ENCODE assay signal across 8 cellular contexts in genomic region chr2:237967463-237967871, GRCh38. TPM values are rescaled to one million over a fixed set of nuclear protein-coding genes. Genes with fewer than 3 reads are reported as not detected.
DNase-seq lines count a peak whose midpoint lies in the region; ATAC-seq and TF ChIP-seq lines count a peak whose summit lies in the region.

No MANE protein-coding gene starts in this region.

- H3K36me3 ChIP-seq in GM23338 (ENCODE audit: insufficient read depth): no peaks in the 10 kb centered on the region
- no peaks in the 10 kb centered on the region for H3K36me3 ChIP-seq in esophagus muscularis mucosa

- no peak for TF ChIP-seq POLR2A in esophagus muscularis mucosa (IDR thresholded peaks at IDR 0.05; ENCODE audit: low read depth)

- H3K27me3 Mint-ChIP-seq in GM23338 (ENCODE audit: insufficient read depth, low read depth, poor library complexity): peaks cover 6% of the 10 kb centered on the region
- no peaks in the 10 kb centered on the region for H3K27me3 Mint-ChIP-seq in activated CD4-positive, alpha-beta T cell treated with anti-CD3 and anti-CD28 coated beads, Interleukin-2, amount 10 ng/mL, durations not matched to agents 24 days and 14 days
- H3K27me3 Mint-ChIP-seq in naive thymus-derived CD8-positive, alpha-beta T cell: no peaks in the 10 kb centered on the region

- TF ChIP-seq CTCF in AG04449 (IDR thresholded peaks at IDR 0.05; ENCODE audit: insufficient read depth, low read length, missing control alignments) (no peak), GM23338 (conservative IDR thresholded peaks at IDR 0.05; ENCODE audit: low read depth in 2 of 2) (no peak), esophagus muscularis mucosa (IDR thresholded peaks at IDR 0.05) (no peak)

- DNase-seq in AG04449 (ENCODE audit: low read depth, low spot score) (no peak), GM23338 (ENCODE audit: low spot score) (peak; percentile 42), esophagus muscularis mucosa (ENCODE audit: extremely low spot score) (no peak), UCSD-AML1 (lab: John Stamatoyannopoulos, UW; ENCODE audit: unreplicated experiment) (no peak), SK-N-DZ (ENCODE audit: low spot score) (no peak)
- DNase-seq in activated CD4-positive, alpha-beta T cell treated with anti-CD3 and anti-CD28 coated beads, Interleukin-2, amount 10 ng/mL, durations not matched to agents 24 days and 14 days: peak; percentile 73
- DNase-seq in naive thymus-derived CD8-positive, alpha-beta T cell: peak in 4 of 10 donors; percentile 12 to 18 (median 15)
- DNase-seq in NK-92 treated with Interleukin-12 subunit alpha and Interleukin-12 subunit beta, amount 100 ng/mL, for 24 hours (lab: John Stamatoyannopoulos, UW): no peak

- peaks cover 52% of the 10 kb centered on the region for H3K79me2 ChIP-seq in GM23338 (replicated peaks; ENCODE audit: insufficient read depth)

- peak overlapping the region; percentile 99 for H3K4me2 ChIP-seq in GM23338

- H4K20me1 ChIP-seq in GM23338 (replicated peaks; ENCODE audit: insufficient read depth): peaks cover 32% of the 10 kb centered on the region

- POLR2A ChIA-PET in AG04449 (lab: Yijun Ruan, JAX): no interaction called here
- POLR2A ChIA-PET in naive thymus-derived CD8-positive, alpha-beta T cell (lab: Charles Lee): interaction anchor here (0.6 to 2.8 kb wide), 4 partner anchors 44 to 321 kb away, joined by 3 to 8 read pairs (median 4); partner anchors contain the start of gene PER2

- H3K27me3 ChIP-seq in GM23338 (ENCODE audit: insufficient read depth) (no peaks in the 10 kb centered on the region), esophagus muscularis mucosa (no peaks in the 10 kb centered on the region)

- H3K9me3 ChIP-seq in esophagus muscularis mucosa: peaks cover 0 to 5% (median 4%) of the 10 kb centered on the region in 4 donors

- peaks cover 5% of the 10 kb centered on the region; the same call in 1 of the 2 replicates for H3F3A ChIP-seq in GM23338 (replicated peaks; ENCODE audit: low read depth)

- 0 out of 2 replicates have a peak overlapping the region, but pooled peaks have one; percentile 70 for H3K27ac Mint-ChIP-seq in GM23338
- H3K27ac Mint-ChIP-seq in activated CD4-positive, alpha-beta T cell treated with anti-CD3 and anti-CD28 coated beads, Interleukin-2, amount 10 ng/mL, durations not matched to agents 24 days and 14 days: peak overlapping the region; percentile 92
- H3K27ac Mint-ChIP-seq in naive thymus-derived CD8-positive, alpha-beta T cell: peak overlapping the region; percentile 43 to 96 (median 86)

- CTCF ChIA-PET in AG04449 (lab: Yijun Ruan, JAX): interaction anchor here (1.1 kb wide), 2 partner anchors 13 to 296 kb away, joined by 3 to 4 read pairs; no protein-coding TSS in a partner anchor

- H3K4me1 Mint-ChIP-seq in GM23338: peaks cover 31% of the 10 kb centered on the region
- peaks cover 34% of the 10 kb centered on the region for H3K4me1 Mint-ChIP-seq in activated CD4-positive, alpha-beta T cell treated with anti-CD3 and anti-CD28 coated beads, Interleukin-2, amount 10 ng/mL, durations not matched to agents 24 days and 14 days
- H3K4me1 Mint-ChIP-seq in naive thymus-derived CD8-positive, alpha-beta T cell: peaks cover 24 to 44% (median 43%) of the 10 kb centered on the region in 4 donors

- peaks cover 14% of the 10 kb centered on the region for H3K9me3 Mint-ChIP-seq in GM23338
- no peaks in the 10 kb centered on the region for H3K9me3 Mint-ChIP-seq in activated CD4-positive, alpha-beta T cell treated with anti-CD3 and anti-CD28 coated beads, Interleukin-2, amount 10 ng/mL, durations not matched to agents 24 days and 14 days
- H3K9me3 Mint-ChIP-seq in naive thymus-derived CD8-positive, alpha-beta T cell: peaks cover 0 to 14% (median 5%) of the 10 kb centered on the region in 9 donors

- no peak overlapping the region for H2AFZ ChIP-seq in GM23338

- H3K27ac ChIP-seq in GM23338 (ENCODE audit: low read depth) (no peak overlapping the region), esophagus muscularis mucosa (replicated peaks in 1 of 4) (peak overlapping the region; percentile 74 to 83 (median 78))

- H3K36me3 Mint-ChIP-seq in GM23338 (ENCODE audit: low read depth): peaks cover 4% of the 10 kb centered on the region; the same call in 2 of the 3 replicates
- peaks cover 29% of the 10 kb centered on the region for H3K36me3 Mint-ChIP-seq in activated CD4-positive, alpha-beta T cell treated with anti-CD3 and anti-CD28 coated beads, Interleukin-2, amount 10 ng/mL, durations not matched to agents 24 days and 14 days (ENCODE audit: low read depth)
- H3K36me3 Mint-ChIP-seq in naive thymus-derived CD8-positive, alpha-beta T cell: peaks cover 0 to 3% (median 2%) of the 10 kb centered on the region in 3 donors

- peak overlapping the region; percentile 78 for H3K4me3 ChIP-seq in AG04449 (ENCODE audit: low read depth, low read length)
- H3K4me3 ChIP-seq in GM23338: peak overlapping the region; percentile 83
- peak overlapping the region; percentile 65 to 85 (median 73) for H3K4me3 ChIP-seq in esophagus muscularis mucosa

- no peaks in the 10 kb centered on the region for H3K9me2 ChIP-seq in GM23338 (ENCODE audit: insufficient read depth)

- peak; percentile 7; the same call in 2 of the 3 replicates for ATAC-seq in GM23338
- ATAC-seq in naive thymus-derived CD8-positive, alpha-beta T cell: no peak

- H3K4me3 Mint-ChIP-seq in GM23338: peak overlapping the region; percentile 89
- peak overlapping the region; percentile 94 for H3K4me3 Mint-ChIP-seq in activated CD4-positive, alpha-beta T cell treated with anti-CD3 and anti-CD28 coated beads, Interleukin-2, amount 10 ng/mL, durations not matched to agents 24 days and 14 days
- peak overlapping the region; percentile 77 to 89 (median 82) for H3K4me3 Mint-ChIP-seq in naive thymus-derived CD8-positive, alpha-beta T cell

- intact Hi-C loops in activated CD4-positive, alpha-beta T cell treated with anti-CD3 and anti-CD28 coated beads, Interleukin-2, amount 10 ng/mL, durations not matched to agents 24 days and 14 days (cut with micrococcal nuclease): loop anchor here (1.0 to 2.0 kb wide), 3 partner anchors 58 to 271 kb away; partner anchors contain the start of gene ILKAP
- intact Hi-C loops in esophagus muscularis mucosa (cut with DNase I): loop anchor here (5.0 kb wide), 1 partner anchor 95 kb away; the partner anchor contains the start of gene SCLY

- WGBS in esophagus muscularis mucosa: 0% methylated on average over 13 of the region's 30 CpGs

- H3K4me1 ChIP-seq in GM23338 (ENCODE audit: insufficient read depth): peaks cover 19% of the 10 kb centered on the region
- peaks cover 30 to 54% (median 48%) of the 10 kb centered on the region in 4 donors for H3K4me1 ChIP-seq in esophagus muscularis mucosa

- TF ChIP-seq EP300 in esophagus muscularis mucosa (IDR thresholded peaks at IDR 0.05): no peak

TF ChIP-seq in GM23338, 12 proteins besides CTCF, POLR2A, EP300 and RAD21 (continues in another document):
- TF ChIP-seq CREB1 (CRISPR knock-in tag; IDR thresholded peaks at IDR 0.05; ENCODE audit: low read depth) (no peak), ZNF331 (CRISPR knock-in tag; IDR thresholded peaks at IDR 0.05; ENCODE audit: low read depth) (no peak), POLR2AphosphoS5 (IDR thresholded peaks at IDR 0.05; ENCODE audit: low read depth) (no peak), ETS1 (IDR thresholded peaks at IDR 0.05) (no peak), STAT1 (IDR thresholded peaks at IDR 0.05; ENCODE audit: unreplicated experiment) (no peak), REST (IDR thresholded peaks at IDR 0.05; ENCODE audit: unreplicated experiment) (no peak), EZH2 (IDR thresholded peaks at IDR 0.05; ENCODE audit: low read depth, unreplicated experiment) (no peak)

RNA-seq across cellular contexts. Expression of gene UBE2F, which starts 0.7 kb away (rescaled TPM):
- 56.7 and 106 TPM in 2 replicates for total RNA-seq in GM23338 (2014; rRNA removed; shearing (Covaris generic))
- 91.3 and 98.2 TPM in 2 replicates for polyA plus RNA-seq in GM23338 (2016; fragmentation: Nextera tagmentation; extraction: Ambion mirVana)
- 115 and 124 TPM in 2 replicates for total RNA-seq in activated CD4-positive, alpha-beta T cell treated with anti-CD3 and anti-CD28 coated beads, Interleukin-2, amount 10 ng/mL, durations not matched to agents 24 days and 14 days
- total RNA-seq in esophagus muscularis mucosa: 100 to 1,000 TPM in 1 of 4 donors, 10 to 100 TPM in 3; 59.0 to 111 (median 78.5) TPM
- 10 to 100 TPM; 33.9 to 35.2 TPM for total RNA-seq in naive thymus-derived CD8-positive, alpha-beta T cell
- polyA plus RNA-seq in naive thymus-derived CD8-positive, alpha-beta T cell: 10 to 100 TPM; 41.5 to 67.3 (median 67.0) TPM
- polyA plus RNA-seq in SK-N-DZ (2014; cell fraction: cytosol; rRNA removed): 86.8 and 105 TPM in 2 replicates
- polyA plus RNA-seq in SK-N-DZ (2014; cell fraction: nucleus; rRNA removed): 52.7 and 56.0 TPM in 2 replicates

Comparison
In these comparisons a context has a peak if more than half of its experiments do, and no peak if none do; other contexts are left out.
1. DNase-seq: peak in GM23338 (single experiment) and activated CD4-positive, alpha-beta T cell treated with anti-CD3 and anti-CD28 coated beads, Interleukin-2, amount 10 ng/mL, durations not matched to agents 24 days and 14 days (single experiment); none in AG04449 (single experiment), esophagus muscularis mucosa (single experiment), NK-92 treated with Interleukin-12 subunit alpha and Interleukin-12 subunit beta, amount 100 ng/mL, for 24 hours (single experiment), UCSD-AML1 (single experiment) and SK-N-DZ (single experiment).
2. Peak in every context shown above with its lines, with median percentiles within 50 percentile points of each other: H3K4me3 ChIP-seq, H3K27ac Mint-ChIP-seq and H3K4me3 Mint-ChIP-seq.